In genomic region chr17:81713556-81714411, GRCh38 we compare ENCODE assay signal across 8 cellular contexts.
DNase-seq lines count a peak whose midpoint lies in the region; ATAC-seq and TF ChIP-seq lines count a peak whose summit lies in the region.

No MANE protein-coding gene starts in this region.

- no peak for ATAC-seq in HG02759 (IDR thresholded peaks at IDR 0.05; ENCODE audit: unreplicated experiment)

- H3K4me3 ChIP-seq in epithelial cell of esophagus (ENCODE audit: low read length) (peak overlapping the region; percentile 69), retinal pigment epithelial cell (ENCODE audit: low read length) (peak overlapping the region; percentile 62)

- TF ChIP-seq CTCF in epithelial cell of esophagus (IDR thresholded peaks at IDR 0.05; ENCODE audit: insufficient read depth, low read depth, low read length, missing control alignments), result no peak
- TF ChIP-seq CTCF in retinal pigment epithelial cell (conservative IDR thresholded peaks at IDR 0.05; ENCODE audit: low read depth, low read length), result no peak

- DNase-seq in NCI-H2227 (lab: John Stamatoyannopoulos, UW; ENCODE audit: unreplicated experiment), result peak; percentile 60
- DNase-seq in NCI-H2227 treated with DMSO at 0.1 percent for 48 hours (lab: John Stamatoyannopoulos, UW), result no peak
- DNase-seq in RPMI8226, result peak; percentile 62
- DNase-seq in epithelial cell of esophagus (ENCODE audit: low read depth), result no peak
- DNase-seq in retinal pigment epithelial cell (ENCODE audit: low read depth), result no peak
- no peak for DNase-seq in stimulated activated CD4-positive, alpha-beta T cell treated with anti-CD3 and anti-CD28 coated beads, Interleukin-4, amount 100 ng/mL, for 4 hours
- no peak for DNase-seq in stimulated activated CD4-positive, alpha-beta T cell treated with anti-CD3 and anti-CD28 coated beads, Interleukin-2, amount 100 ng/mL, for 24 hours

Comparison
In these comparisons a context has a peak if more than half of its experiments do, and no peak if none do; other contexts are left out.
1. DNase-seq: peak in NCI-H2227 (single experiment) and RPMI8226 (single experiment); none in NCI-H2227 treated with DMSO at 0.1 percent for 48 hours (single experiment), epithelial cell of esophagus (single experiment), retinal pigment epithelial cell (single experiment), stimulated activated CD4-positive, alpha-beta T cell treated with anti-CD3 and anti-CD28 coated beads, Interleukin-4, amount 100 ng/mL, for 4 hours (0 of 2) and stimulated activated CD4-positive, alpha-beta T cell treated with anti-CD3 and anti-CD28 coated beads, Interleukin-2, amount 100 ng/mL, for 24 hours (0 of 2).